12 cellular contexts compared by ENCODE assay signal in genomic region chr6:136050475-136050874, GRCh38.
DNase-seq lines count a peak whose midpoint lies in the region; ATAC-seq and TF ChIP-seq lines count a peak whose summit lies in the region.
"Had no signal": no experiment of that assay in that cellular context is flagged by ENCODE, and none has a peak within 500 bp of the region (broad histone marks: within the 10 kb centered on the region; RNA-seq: fewer than 3 reads in every experiment).

No MANE protein-coding gene starts in this region.

- H3K4me3 ChIP-seq in BLaER1 (no peak overlapping the region), Peyer's patch (no peak overlapping the region), right atrium auricular region (no peak overlapping the region), smooth muscle cell (no peak overlapping the region)
- H3K4me3 ChIP-seq: GM12878, SJSA1 had no signal

- H3K36me3 ChIP-seq in BLaER1 = no peaks in the 10 kb centered on the region
- H3K36me3 ChIP-seq in Peyer's patch = no peaks in the 10 kb centered on the region
- H3K36me3 ChIP-seq in right atrium auricular region = no peaks in the 10 kb centered on the region
- no peaks in the 10 kb centered on the region for H3K36me3 ChIP-seq in smooth muscle cell (ENCODE audit: low read depth)
- H3K36me3 ChIP-seq: SJSA1 had no signal

- no peaks in the 10 kb centered on the region for H4K20me1 ChIP-seq in BLaER1
- H4K20me1 ChIP-seq in smooth muscle cell (ENCODE audit: low read depth) = no peaks in the 10 kb centered on the region

- H3K4me2 ChIP-seq in BLaER1 = peak overlapping the region; percentile 51
- H3K4me2 ChIP-seq in smooth muscle cell = peak overlapping the region; percentile 73

- peaks cover 63% of the 10 kb centered on the region for H3K79me2 ChIP-seq in smooth muscle cell (ENCODE audit: low read depth)

- no peaks in the 10 kb centered on the region for H3K27me3 ChIP-seq in BLaER1
- H3K27me3 ChIP-seq in Peyer's patch = no peaks in the 10 kb centered on the region
- no peaks in the 10 kb centered on the region for H3K27me3 ChIP-seq in right atrium auricular region
- H3K27me3 ChIP-seq in smooth muscle cell (ENCODE audit: low read depth) = no peaks in the 10 kb centered on the region
- H3K27me3 ChIP-seq: SJSA1 had no signal

- TF ChIP-seq POLR2A in Peyer's patch (IDR thresholded peaks at IDR 0.05) (no peak), erythroblast (IDR thresholded peaks at IDR 0.05; ENCODE audit: low read length) (no peak)

- no peak for TF ChIP-seq CTCF in Peyer's patch (IDR thresholded peaks at IDR 0.05)
- TF ChIP-seq CTCF in right atrium auricular region (IDR thresholded peaks at IDR 0.05) = no peak
- TF ChIP-seq CTCF in smooth muscle cell (IDR thresholded peaks at IDR 0.05; ENCODE audit: borderline replicate concordance, insufficient read depth, poor library complexity, severe bottlenecking) = no peak

- DNase-seq in Peyer's patch = no peak
- no peak for DNase-seq in right atrium auricular region (ENCODE audit: low spot score)
- DNase-seq in smooth muscle cell (lab: John Stamatoyannopoulos, UW; ENCODE audit: unreplicated experiment) = no peak
- DNase-seq in erythroblast (lab: John Stamatoyannopoulos, UW) = no peak
- DNase-seq in AG08396 (ENCODE audit: low spot score) = no peak
- DNase-seq in NCI-H748 treated with DMSO at 0.1 percent for 48 hours (lab: John Stamatoyannopoulos, UW) = no peak
- DNase-seq: C1 segment of cervical spinal cord, occipital lobe had no signal

- WGBS in smooth muscle cell (ENCODE audit: low lambda C conversion rate) = 27% methylated on average over 1 of the region's 1 CpG

- H3K9ac ChIP-seq in BLaER1 (no peak overlapping the region), smooth muscle cell (ENCODE audit: low read depth) (peak overlapping the region; percentile 51)

- H3K4me1 ChIP-seq in BLaER1 = peaks cover 23% of the 10 kb centered on the region
- H3K4me1 ChIP-seq in Peyer's patch = peaks cover 0 to 10% (median 0%) of the 10 kb centered on the region in 4 donors
- H3K4me1 ChIP-seq in right atrium auricular region = peaks cover 0 to 35% of the 10 kb centered on the region in 2 donors
- peaks cover 8% of the 10 kb centered on the region for H3K4me1 ChIP-seq in smooth muscle cell (ENCODE audit: low read depth)
- H3K4me1 ChIP-seq: SJSA1 had no signal

- peak overlapping the region; percentile 54 for H2AFZ ChIP-seq in smooth muscle cell (ENCODE audit: low read depth)

- peaks cover 23% of the 10 kb centered on the region for H3F3A ChIP-seq in smooth muscle cell (ENCODE audit: low read depth)

- ATAC-seq in HG02571 (IDR thresholded peaks at IDR 0.05; ENCODE audit: unreplicated experiment) = no peak
- ATAC-seq: GM12878 had no signal

- H3K9me3 ChIP-seq in BLaER1 (no peaks in the 10 kb centered on the region), Peyer's patch (no peaks in the 10 kb centered on the region), right atrium auricular region (no peaks in the 10 kb centered on the region), smooth muscle cell (replicated peaks; ENCODE audit: low read depth) (no peaks in the 10 kb centered on the region)
- H3K9me3 ChIP-seq: SJSA1 had no signal

- H3K27ac ChIP-seq in BLaER1 (peak overlapping the region; percentile 47; the same call in 1 of the 2 replicates), Peyer's patch (peak overlapping the region; percentile 25 to 58 (median 32)), right atrium auricular region (peak overlapping the region; percentile 61 to 77), smooth muscle cell (ENCODE audit: low read depth) (peak overlapping the region; percentile 89)
- H3K27ac ChIP-seq: SJSA1 had no signal

Comparison
In these comparisons a context has a peak if more than half of its experiments do, and no peak if none do; other contexts are left out.
1. H3K27ac ChIP-seq: peak in every context shown above with its lines; median percentile 89 in smooth muscle cell; 69 in right atrium auricular region; 47 in BLaER1; 32 in Peyer's patch.